In genomic region chr4:186347743-186348142, GRCh38 we compare ENCODE assay signal across 27 cellular contexts.
"Had no signal": no experiment of that assay in that cellular context is flagged by ENCODE, and none has a peak within 500 bp of the region (broad histone marks: within the 10 kb centered on the region; RNA-seq: fewer than 3 reads in every experiment).

No MANE protein-coding gene starts in this region.

- H3K27me3 ChIP-seq: testis had no signal

- H3K36me3 ChIP-seq: heart right ventricle, spleen had no signal

- ATAC-seq: activated CD8-positive, alpha-beta memory T cell treated with anti-CD3 and anti-CD28 coated beads, Interleukin-2, amount 10 ng/mL, durations not matched to agents 7 days and 5 days; activated CD8-positive, alpha-beta T cell treated with anti-CD3 and anti-CD28 coated beads for 36 hours; activated T-cell treated with anti-CD3 and anti-CD28 coated beads, Interleukin-2, amount 50 U/mL, for 72 hours; heart right ventricle; left cardiac atrium; right cardiac atrium had no signal

- H3K4me3 Mint-ChIP-seq: activated CD8-positive, alpha-beta memory T cell treated with anti-CD3 and anti-CD28 coated beads, Interleukin-2, amount 10 ng/mL, durations not matched to agents 7 days and 5 days; activated CD8-positive, alpha-beta T cell treated with anti-CD3 and anti-CD28 coated beads for 36 hours; activated naive CD8-positive, alpha-beta T cell; activated T-cell treated with anti-CD3 and anti-CD28 coated beads, Interleukin-2, amount 50 U/mL, for 72 hours; naive B cell; neural crest cell had no signal

- H3K27ac Mint-ChIP-seq: activated CD8-positive, alpha-beta memory T cell treated with anti-CD3 and anti-CD28 coated beads, Interleukin-2, amount 10 ng/mL, durations not matched to agents 7 days and 5 days; activated CD8-positive, alpha-beta T cell treated with anti-CD3 and anti-CD28 coated beads for 36 hours; activated naive CD8-positive, alpha-beta T cell; activated T-cell treated with anti-CD3 and anti-CD28 coated beads, Interleukin-2, amount 50 U/mL, for 72 hours; naive B cell had no signal

- H3K4me1 ChIP-seq: heart right ventricle, spleen, testis had no signal

- DNase-seq: activated CD4-positive, alpha-beta T cell treated with anti-CD3 and anti-CD28 coated beads for 1 hour; activated CD4-positive, alpha-beta T cell treated with anti-CD3 and anti-CD28 coated beads, Interleukin-2, amount 50 U/mL, for 1 hour; activated CD8-positive, alpha-beta memory T cell treated with anti-CD3 and anti-CD28 coated beads, Interleukin-2, amount 10 ng/mL, durations not matched to agents 7 days and 5 days; activated CD8-positive, alpha-beta T cell treated with anti-CD3 and anti-CD28 coated beads for 36 hours; activated effector memory CD4-positive, alpha-beta T cell treated with Interleukin-2 at 50 U/mL for 16 hours; activated naive CD4-positive, alpha-beta T cell treated with Interleukin-2 at 50 U/mL for 16 hours; activated T-cell treated with anti-CD3 and anti-CD28 coated beads, Interleukin-2, amount 50 U/mL, for 72 hours; anterior cingulate cortex; cerebellar nuclear complex; dorsolateral prefrontal cortex; effector memory CD4-positive, alpha-beta T cell; erythroblast; heart right ventricle; islet precursor cell; left cardiac atrium; mammary epithelial cell; naive B cell; occipital lobe; right cardiac atrium; spleen; stimulated activated naive CD4-positive, alpha-beta T cell treated with Interleukin-2 at 50 U/mL for 16 hours; T-helper 2 cell; testis; trophoblast cell had no signal

- H3K9me3 ChIP-seq: heart right ventricle, spleen, testis had no signal

- H3K4me3 ChIP-seq: coronary artery, dorsolateral prefrontal cortex, heart right ventricle, spleen, testis had no signal

- H3K9me3 Mint-ChIP-seq: activated CD8-positive, alpha-beta T cell treated with anti-CD3 and anti-CD28 coated beads for 36 hours; activated T-cell treated with anti-CD3 and anti-CD28 coated beads, Interleukin-2, amount 50 U/mL, for 72 hours; neural crest cell had no signal

- H3K27ac ChIP-seq: coronary artery, dorsolateral prefrontal cortex, heart right ventricle, spleen, testis had no signal

- H3K27me3 Mint-ChIP-seq: activated CD8-positive, alpha-beta memory T cell treated with anti-CD3 and anti-CD28 coated beads, Interleukin-2, amount 10 ng/mL, durations not matched to agents 7 days and 5 days; activated naive CD8-positive, alpha-beta T cell had no signal

- H3K36me3 Mint-ChIP-seq: activated CD8-positive, alpha-beta memory T cell treated with anti-CD3 and anti-CD28 coated beads, Interleukin-2, amount 10 ng/mL, durations not matched to agents 7 days and 5 days; activated naive CD8-positive, alpha-beta T cell; naive B cell had no signal

- H3K4me1 Mint-ChIP-seq: activated CD8-positive, alpha-beta memory T cell treated with anti-CD3 and anti-CD28 coated beads, Interleukin-2, amount 10 ng/mL, durations not matched to agents 7 days and 5 days; naive B cell; neural crest cell had no signal
